In genomic region chr1:14733053-14733778, GRCh38 we compare ENCODE assay signal across 10 cellular contexts.
A peak's percentile ranks its signal among the peaks of the same experiment; 100 is the strongest.
DNase-seq lines count a peak whose midpoint lies in the region; ATAC-seq, FAIRE-seq and TF ChIP-seq lines count a peak whose summit lies in the region.
"Had no signal": no experiment of that assay in that cellular context is flagged by ENCODE, and none has a peak within 500 bp of the region (broad histone marks: within the 10 kb centered on the region; RNA-seq: fewer than 3 reads in every experiment).

No MANE protein-coding gene starts in this region.

- H3K4me1 ChIP-seq in HUES6 (ENCODE audit: control insufficient read depth, insufficient read depth, low read length): peaks cover 62% of the 10 kb centered on the region

- no peaks in the 10 kb centered on the region for H3K9me3 ChIP-seq in HUES6 (ENCODE audit: control insufficient read depth, insufficient read depth, low read depth, low read length)
- H3K9me3 ChIP-seq: SK-N-SH had no signal

- no peaks in the 10 kb centered on the region for H3K36me3 Mint-ChIP-seq in mesothelial cell of epicardium
- H3K36me3 Mint-ChIP-seq in stimulated activated naive B cell treated with anti-CD40 and anti-IgM and Interleukin-4, amounts not matched to agents 10 μg/mL and 1 μg/mL and 100 μg/mL, for 72 hours: no peaks in the 10 kb centered on the region
- H3K36me3 Mint-ChIP-seq: IgD-negative memory B cell had no signal

- peak overlapping the region; percentile 94 for H3K27ac Mint-ChIP-seq in mesothelial cell of epicardium
- H3K27ac Mint-ChIP-seq in stimulated activated naive B cell treated with anti-CD40 and anti-IgM and Interleukin-4, amounts not matched to agents 10 μg/mL and 1 μg/mL and 100 μg/mL, for 72 hours: no peak overlapping the region
- H3K27ac Mint-ChIP-seq: IgD-negative memory B cell had no signal

- peaks cover 29% of the 10 kb centered on the region for H3K4me1 Mint-ChIP-seq in mesothelial cell of epicardium
- no peaks in the 10 kb centered on the region for H3K4me1 Mint-ChIP-seq in stimulated activated naive B cell treated with anti-CD40 and anti-IgM and Interleukin-4, amounts not matched to agents 10 μg/mL and 1 μg/mL and 100 μg/mL, for 72 hours

- no peaks in the 10 kb centered on the region for H3K9me3 Mint-ChIP-seq in mesothelial cell of epicardium
- H3K9me3 Mint-ChIP-seq in stimulated activated naive B cell treated with anti-CD40 and anti-IgM and Interleukin-4, amounts not matched to agents 10 μg/mL and 1 μg/mL and 100 μg/mL, for 72 hours: no peaks in the 10 kb centered on the region

- H3K27ac ChIP-seq in HUES6 (ENCODE audit: low read depth, low read length): peak overlapping the region; percentile 77; the same call in 1 of the 2 replicates

- FAIRE-seq in bronchial epithelial cell (lab: Jason Lieb, UNC) (no peak), frontal cortex (lab: Jason Lieb, UNC) (no peak)

- H3K27me3 ChIP-seq in HUES6 (ENCODE audit: control insufficient read depth, insufficient read depth, low read length) (no peaks in the 10 kb centered on the region), bronchial epithelial cell (ENCODE audit: control insufficient read depth, insufficient read depth, low read length) (no peaks in the 10 kb centered on the region)

- TF ChIP-seq CTCF in bronchial epithelial cell (IDR thresholded peaks at IDR 0.05; ENCODE audit: insufficient read depth, low read length, severe bottlenecking): no peak
- TF ChIP-seq CTCF in mesothelial cell of epicardium (IDR thresholded peaks at IDR 0.05; ENCODE audit: unreplicated experiment): no peak

- H3K27me3 Mint-ChIP-seq in mesothelial cell of epicardium (ENCODE audit: low read depth): no peaks in the 10 kb centered on the region
- H3K27me3 Mint-ChIP-seq in stimulated activated naive B cell treated with anti-CD40 and anti-IgM and Interleukin-4, amounts not matched to agents 10 μg/mL and 1 μg/mL and 100 μg/mL, for 72 hours: peaks cover 6% of the 10 kb centered on the region in 2 donors

- peak overlapping the region; percentile 49 for H3K4me3 Mint-ChIP-seq in mesothelial cell of epicardium
- H3K4me3 Mint-ChIP-seq in stimulated activated naive B cell treated with anti-CD40 and anti-IgM and Interleukin-4, amounts not matched to agents 10 μg/mL and 1 μg/mL and 100 μg/mL, for 72 hours: no peak overlapping the region

- H3K4me3 ChIP-seq in HUES6 (ENCODE audit: low read depth, low read length): peak overlapping the region; percentile 33
- no peak overlapping the region for H3K4me3 ChIP-seq in bronchial epithelial cell (ENCODE audit: low read depth, low read length)

- no peak for ATAC-seq in stimulated activated naive B cell treated with anti-CD40 and anti-IgM and Interleukin-4, amounts not matched to agents 10 μg/mL and 1 μg/mL and 100 μg/mL, for 72 hours (replicated peaks)
- no peak for ATAC-seq in HG02973 (IDR thresholded peaks at IDR 0.05; ENCODE audit: unreplicated experiment)
- ATAC-seq in HG03045 (IDR thresholded peaks at IDR 0.05; ENCODE audit: unreplicated experiment): no peak

- no peaks in the 10 kb centered on the region for H3K36me3 ChIP-seq in HUES6 (ENCODE audit: control insufficient read depth, insufficient read depth, low read length)
- no peaks in the 10 kb centered on the region for H3K36me3 ChIP-seq in bronchial epithelial cell (ENCODE audit: control insufficient read depth, insufficient read depth, low read length)

- H3K9ac ChIP-seq in HUES6 (ENCODE audit: low read length): peak overlapping the region; percentile 88
- H3K9ac ChIP-seq: SK-N-SH had no signal

- DNase-seq in DMS79 treated with DMSO at 0.1 percent for 48 hours (lab: John Stamatoyannopoulos, UW) (peak; percentile 68), bronchial epithelial cell (ENCODE audit: low read depth) (peak; percentile 98), mesothelial cell of epicardium (ENCODE audit: low spot score in 2 of 2, unreplicated experiment in 2 of 2) (peak; percentile 34 to 48), frontal cortex (ENCODE audit: low spot score in 2 of 2) (no peak)
- DNase-seq in stimulated activated naive B cell treated with anti-CD40 and anti-IgM and Interleukin-4, amounts not matched to agents 10 μg/mL and 1 μg/mL and 100 μg/mL, for 72 hours: no peak
- DNase-seq: SK-N-SH had no signal

Comparison
In these comparisons a context has a peak if more than half of its experiments do, and no peak if none do; other contexts are left out.
1. DNase-seq: peak in DMS79 treated with DMSO at 0.1 percent for 48 hours (single experiment), bronchial epithelial cell (single experiment) and mesothelial cell of epicardium (2 of 2); none in stimulated activated naive B cell treated with anti-CD40 and anti-IgM and Interleukin-4, amounts not matched to agents 10 μg/mL and 1 μg/mL and 100 μg/mL, for 72 hours (single experiment) and frontal cortex (0 of 2).